In the genomic region with DNA sequence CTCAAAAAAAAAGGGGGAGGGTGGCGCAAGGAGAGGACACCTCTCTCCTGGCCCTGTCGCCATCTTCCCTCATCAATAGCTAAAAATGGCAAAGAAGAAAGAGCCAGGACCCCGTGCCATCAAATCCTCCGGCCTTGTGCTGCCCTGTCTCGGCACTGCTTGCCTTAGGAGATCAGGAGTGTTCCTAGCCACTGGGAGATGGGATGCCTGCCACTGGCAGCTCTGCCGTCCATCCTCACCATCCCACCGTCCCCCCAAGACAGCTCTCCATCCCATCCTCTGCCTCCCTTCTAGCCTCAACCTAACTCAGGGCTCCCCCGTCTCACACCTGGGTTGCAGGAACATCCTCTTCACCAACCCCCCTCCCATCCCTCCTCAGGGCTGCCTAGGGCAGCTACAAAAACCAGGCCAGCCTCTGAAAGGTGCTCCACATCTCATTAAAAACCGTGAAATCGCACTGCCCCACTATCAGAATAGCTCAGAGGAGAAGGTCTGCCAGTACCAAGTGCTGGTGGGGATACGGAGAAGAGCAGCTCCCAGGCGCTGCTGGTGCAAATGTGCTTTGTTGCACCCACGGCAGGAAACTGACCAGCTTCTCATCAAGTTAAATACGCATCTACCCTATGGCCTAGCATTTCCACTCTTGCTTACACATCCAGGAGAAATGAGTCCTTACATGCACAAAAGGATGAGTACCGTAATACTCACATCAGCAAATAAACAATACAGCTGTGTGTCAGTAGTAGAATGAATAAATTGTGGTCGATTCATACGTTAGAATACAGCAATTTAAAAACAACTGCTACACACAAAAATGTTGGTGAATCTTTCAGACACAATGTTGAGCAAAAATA, we compare ENCODE assay signal across 13 cellular contexts. TPM values are rescaled to one million over a fixed set of nuclear protein-coding genes. Genes with fewer than 3 reads are reported as not detected.
DNase-seq lines count a peak whose midpoint lies in the region; ATAC-seq and TF ChIP-seq lines count a peak whose summit lies in the region.
"Had no signal": no experiment of that assay in that cellular context is flagged by ENCODE, and none has a peak within 500 bp of the region (broad histone marks: within the 10 kb centered on the region; RNA-seq: fewer than 3 reads in every experiment).

No MANE protein-coding gene starts in this region.

- H3K27ac ChIP-seq in IMR-90 (ENCODE audit: insufficient read depth, low read length) (peak overlapping the region; percentile 83), neutrophil (peak overlapping the region; percentile 50), gastroesophageal sphincter (peak overlapping the region in 2 of 4 donors; percentile 4 to 35)

- POLR2A ChIA-PET in IMR-90 (lab: Charles Lee; ENCODE audit: unreplicated experiment), result interaction anchor here (0.7 kb wide), 1 partner anchor 108 kb away, joined by 15 read pairs; no protein-coding TSS in a partner anchor

- no peak for TF ChIP-seq EP300 in gastroesophageal sphincter (IDR thresholded peaks at IDR 0.05)

- H3K36me3 ChIP-seq in IMR-90 (ENCODE audit: control insufficient read depth, insufficient read depth, low read length), result peaks cover 35% of the 10 kb centered on the region
- H3K36me3 ChIP-seq in neutrophil, result peaks cover 53% of the 10 kb centered on the region
- peaks cover 0 to 41% of the 10 kb centered on the region in 2 donors for H3K36me3 ChIP-seq in gastroesophageal sphincter

- H2AFZ ChIP-seq in IMR-90 (replicated peaks; ENCODE audit: low read length, poor library complexity), result peak overlapping the region; percentile 11
- H2AFZ ChIP-seq: hepatocyte had no signal

- H3K36me3 Mint-ChIP-seq in osteocyte (ENCODE audit: unreplicated experiment), result peaks cover 9% of the 10 kb centered on the region

- WGBS in IMR-90 (ENCODE audit: extremely low coverage in 2 of 2, insufficient read length in 1 of 2), 2 experiments, result 75% methylated on average over 4 of the region's 17 CpGs; no CpG with 5 or more reads in 1 of the 2 experiments
- WGBS in gastroesophageal sphincter (ENCODE audit: low coverage in 1 of 2), 2 donors, result 77% methylated on average over 7 to 13 of the region's 17 CpGs

- H4K8ac ChIP-seq in IMR-90 (ENCODE audit: low read depth in 2 of 2, low read length in 2 of 2), result peak overlapping the region; percentile 85 to 92

- peak overlapping the region; percentile 87 for H3K56ac ChIP-seq in IMR-90 (ENCODE audit: extremely low read depth, insufficient read depth, low read length)

- H3K27me3 Mint-ChIP-seq in osteocyte (ENCODE audit: unreplicated experiment), result no peaks in the 10 kb centered on the region

- intact Hi-C loops in IMR-90 (cut with micrococcal nuclease), result no loop called here

- H3K27me3 ChIP-seq in IMR-90 (ENCODE audit: control insufficient read depth, insufficient read depth, low read length) (no peaks in the 10 kb centered on the region), neutrophil (no peaks in the 10 kb centered on the region), gastroesophageal sphincter (no peaks in the 10 kb centered on the region)
- H3K27me3 ChIP-seq: hepatocyte, spleen had no signal

- peak overlapping the region; percentile 26; the same call in 1 of the 2 replicates for H3K9ac ChIP-seq in IMR-90 (ENCODE audit: low read depth, low read length)

- peak overlapping the region; percentile 55; the same call in 1 of the 2 replicates for H3K4me2 ChIP-seq in IMR-90 (ENCODE audit: low read depth, low read length)
- H3K4me2 ChIP-seq: hepatocyte had no signal

- peaks cover 0 to 47% of the 10 kb centered on the region in 2 experiments; a peak in 2 of 4 replicates for H3K79me1 ChIP-seq in IMR-90 (ENCODE audit: low read depth in 1 of 2, low read length in 2 of 2)

- H3K18ac ChIP-seq in IMR-90 (ENCODE audit: low read depth, low read length), result peak overlapping the region; percentile 69; the same call in 1 of the 2 replicates

- H2AK5ac ChIP-seq in IMR-90 (ENCODE audit: low read depth, low read length), result peak overlapping the region; percentile 98

- DNase-seq in AG20443 (ENCODE audit: low spot score) (peak; percentile 27), IMR-90 (peak; percentile 99), choroid plexus epithelial cell (ENCODE audit: low read depth) (peak; percentile 60), NCI-H69 (lab: John Stamatoyannopoulos, UW) (no peak), osteocyte (ENCODE audit: extremely low spot score, unreplicated experiment) (no peak)
- DNase-seq: activated T-cell treated with anti-CD3 and anti-CD28 coated beads, Interleukin-2, amount 50 U/mL, for 72 hours; NCI-H1092 treated with DMSO at 0.1 percent for 48 hours; NCI-H82; spleen had no signal

- H3K4me3 ChIP-seq in IMR-90 (ENCODE audit: insufficient read depth, low read depth, low read length), result no peak overlapping the region
- H3K4me3 ChIP-seq in choroid plexus epithelial cell (ENCODE audit: low read depth, low read length), result no peak overlapping the region
- H3K4me3 ChIP-seq in neutrophil (ENCODE audit: low read depth in 1 of 2, low read length in 1 of 2), result no peak overlapping the region
- H3K4me3 ChIP-seq in gastroesophageal sphincter, result no peak overlapping the region
- H3K4me3 ChIP-seq: hepatocyte, spleen had no signal

- H2AK9ac ChIP-seq in IMR-90 (replicated peaks; ENCODE audit: low read depth, low read length, poor library complexity), result peak overlapping the region; percentile 94

- peak overlapping the region; percentile 95 for H3K4ac ChIP-seq in IMR-90 (ENCODE audit: low read depth, low read length)

- H4K5ac ChIP-seq in IMR-90 (ENCODE audit: low read depth, low read length), result peak overlapping the region; percentile 37; the same call in 1 of the 2 replicates

- in situ Hi-C loops in IMR-90 (cut with MboI; ENCODE audit: low sequenced_read_pairs), result no loop called here

- peak overlapping the region; percentile 98 for H2BK120ac ChIP-seq in IMR-90 (ENCODE audit: low read depth, low read length)

- dilution Hi-C loops in IMR-90 (cut with HindIII; ENCODE audit: low sequenced_read_pairs, unreplicated experiment), result no loop called here

- ATAC-seq in IMR-90 (ENCODE audit: low read depth) (peak; percentile 72), gastroesophageal sphincter (no peak), HG02588 (IDR thresholded peaks at IDR 0.05; ENCODE audit: unreplicated experiment) (no peak)

- H3K9me3 ChIP-seq in IMR-90 (ENCODE audit: control insufficient read depth, insufficient read depth, low read length) (no peaks in the 10 kb centered on the region), neutrophil (no peaks in the 10 kb centered on the region), gastroesophageal sphincter (no peaks in the 10 kb centered on the region)
- H3K9me3 ChIP-seq: spleen had no signal

- no TSS peak for BruUV-seq in IMR-90 (replicated peaks; lab: Mats Ljungman, UMichigan)

- peak overlapping the region; percentile 99 for H4K91ac ChIP-seq in IMR-90 (ENCODE audit: insufficient read depth, low read depth, low read length)

- CTCF ChIA-PET in IMR-90 (lab: Yijun Ruan, JAX), result interaction anchor here (0.6 to 1.5 kb wide), 2 partner anchors 112 to 115 kb away, joined by 3 to 4 read pairs; no protein-coding TSS in a partner anchor

- H3K14ac ChIP-seq in IMR-90 (replicated peaks; ENCODE audit: low read depth, low read length), result peak overlapping the region; percentile 93

- peaks cover 31% of the 10 kb centered on the region for H3K9me1 ChIP-seq in IMR-90 (ENCODE audit: insufficient read depth, low read length)

- TF ChIP-seq CTCF in IMR-90 (conservative IDR thresholded peaks at IDR 0.05; ENCODE audit: low read depth, low read length) (no peak), choroid plexus epithelial cell (conservative IDR thresholded peaks at IDR 0.05; ENCODE audit: low read depth, low read length) (no peak), neutrophil (IDR thresholded peaks at IDR 0.05) (no peak), gastroesophageal sphincter (IDR thresholded peaks at IDR 0.05) (no peak), osteocyte (IDR thresholded peaks at IDR 0.05) (no peak)

- H2BK5ac ChIP-seq in IMR-90 (ENCODE audit: low read depth, low read length, poor library complexity, severe bottlenecking), result peak overlapping the region; percentile 97

- no peak overlapping the region for H3K4me3 Mint-ChIP-seq in osteocyte (ENCODE audit: unreplicated experiment)
- H3K4me3 Mint-ChIP-seq: activated T-cell treated with anti-CD3 and anti-CD28 coated beads, Interleukin-2, amount 50 U/mL, for 72 hours had no signal

- H2BK20ac ChIP-seq in IMR-90 (ENCODE audit: low read depth, low read length), result peak overlapping the region; percentile 79

- H3K4me1 ChIP-seq in IMR-90 (ENCODE audit: control insufficient read depth, insufficient read depth, low read length) (peaks cover 19% of the 10 kb centered on the region), neutrophil (ENCODE audit: control insufficient read depth in 1 of 2, insufficient read depth in 1 of 2, low read depth in 1 of 2, low read length in 1 of 2) (no peaks in the 10 kb centered on the region), gastroesophageal sphincter (peaks cover 0 to 13% (median 7%) of the 10 kb centered on the region in 3 donors)

- peak; percentile 11; the same call in 1 of the 2 replicates for TF ChIP-seq RAD21 in IMR-90 (IDR thresholded peaks at IDR 0.05; ENCODE audit: low read length)

- TF ChIP-seq POLR2A in IMR-90 (IDR thresholded peaks at IDR 0.05; ENCODE audit: low read depth, low read length), result peak; percentile 87
- no peak for TF ChIP-seq POLR2A in gastroesophageal sphincter (IDR thresholded peaks at IDR 0.05)

- H3K4me1 Mint-ChIP-seq in osteocyte (ENCODE audit: unreplicated experiment), result peaks cover 14% of the 10 kb centered on the region

- H3K9me3 Mint-ChIP-seq in osteocyte (ENCODE audit: unreplicated experiment), result no peaks in the 10 kb centered on the region
- H3K9me3 Mint-ChIP-seq: activated T-cell treated with anti-CD3 and anti-CD28 coated beads, Interleukin-2, amount 50 U/mL, for 72 hours had no signal

- H3K27ac Mint-ChIP-seq in osteocyte (ENCODE audit: unreplicated experiment), result no peak overlapping the region
- H3K27ac Mint-ChIP-seq: activated T-cell treated with anti-CD3 and anti-CD28 coated beads, Interleukin-2, amount 50 U/mL, for 72 hours had no signal

- H4K20me1 ChIP-seq in IMR-90 (ENCODE audit: insufficient read depth, low read length), result peaks cover 13% of the 10 kb centered on the region

- peak overlapping the region; percentile 96 for H2BK15ac ChIP-seq in IMR-90 (ENCODE audit: low read depth, low read length)

- peak overlapping the region; percentile 75; the same call in 1 of the 2 replicates for H3K23ac ChIP-seq in IMR-90 (ENCODE audit: low read depth, low read length)

TF ChIP-seq in IMR-90, 13 proteins besides CTCF, POLR2A, EP300 and RAD21 (continues in another document):
- TF ChIP-seq SMC3 (IDR thresholded peaks at IDR 0.05; ENCODE audit: low read depth, low read length), result no peak

RNA-seq across cellular contexts. Expression of a gene that starts 31.7 kb away (rescaled TPM):
- 25.6 and 32.3 TPM in 2 replicates for total RNA-seq in IMR-90 (2012; rRNA removed)
- 20.6 and 26.2 TPM in 2 replicates for polyA plus RNA-seq in IMR-90 (2012; rRNA removed)
- 18.9 and 29.8 TPM in 2 replicates for polyA plus RNA-seq in IMR-90 (2012; cell fraction: cytosol; rRNA removed)
- 15.8 and 38.2 TPM in 2 replicates for polyA plus RNA-seq in IMR-90 (2012; cell fraction: nucleus; rRNA removed; ENCODE audit: low replicate concordance)
- total RNA-seq in gastroesophageal sphincter, result 10 to 100 TPM in 3 of 4 donors, 1 to 10 TPM in 1; 8.0 to 21.0 (median 15.7) TPM
- 33.4 and 38.0 TPM in 2 replicates for total RNA-seq in osteocyte

RNA-seq across cellular contexts. Expression of a gene that starts 47.2 kb away (rescaled TPM):
- total RNA-seq in IMR-90 (2012; rRNA removed) (not detected in 2 replicates), gastroesophageal sphincter (not detected), osteocyte (0.48 and 0.63 TPM in 2 replicates)
- polyA plus RNA-seq in IMR-90 (2012; rRNA removed), result not detected in 2 replicates
- not detected in 2 replicates for polyA plus RNA-seq in IMR-90 (2012; cell fraction: cytosol; rRNA removed)
- polyA plus RNA-seq in IMR-90 (2012; cell fraction: nucleus; rRNA removed; ENCODE audit: low replicate concordance), result 0.15 TPM in 1 of 2 replicates, not detected in the other
- total RNA-seq: hepatocyte, spleen had no signal
- polyA plus RNA-seq: spleen had no signal

Comparison
In these comparisons a context has a peak if more than half of its experiments do, and no peak if none do; other contexts are left out.
1. DNase-seq: peak in AG20443 (single experiment), IMR-90 (single experiment) and choroid plexus epithelial cell (single experiment); none in NCI-H69 (single experiment) and osteocyte (single experiment).